9 cellular contexts compared by ENCODE assay signal in genomic region chrX:151713859-151714258, GRCh38. TPM values are rescaled to one million over a fixed set of nuclear protein-coding genes. Genes with fewer than 3 reads are reported as not detected.
DNase-seq lines count a peak whose midpoint lies in the region; ATAC-seq lines count a peak whose summit lies in the region.
"Had no signal": no experiment of that assay in that cellular context is flagged by ENCODE, and none has a peak within 500 bp of the region (broad histone marks: within the 10 kb centered on the region; RNA-seq: fewer than 3 reads in every experiment).

No MANE protein-coding gene starts in this region.

- no peak overlapping the region for H3K4ac ChIP-seq in mesendoderm (ENCODE audit: low read depth, low read length)

- intact Hi-C loops in activated CD4-positive, alpha-beta T cell treated with anti-CD3 and anti-CD28 coated beads, Interleukin-2, amount 10 ng/mL, durations not matched to agents 24 days and 14 days (cut with micrococcal nuclease), result no loop called here

- H3K9ac ChIP-seq in mesendoderm (ENCODE audit: low read length), result no peak overlapping the region

- H2AK5ac ChIP-seq in mesendoderm (ENCODE audit: low read length), result no peak overlapping the region

- H2BK15ac ChIP-seq in mesendoderm (replicated peaks; ENCODE audit: low read depth), result no peak overlapping the region

- H2BK120ac ChIP-seq in mesendoderm (ENCODE audit: low read depth, low read length), result no peak overlapping the region

- no CpG with 5 or more reads among the region's 4 CpGs for WGBS in mesendoderm (ENCODE audit: extremely low coverage, insufficient coverage, low lambda C conversion rate)

- no peaks in the 10 kb centered on the region for H3K36me3 Mint-ChIP-seq in activated CD4-positive, alpha-beta T cell treated with anti-CD3 and anti-CD28 coated beads, Interleukin-2, amount 10 ng/mL, durations not matched to agents 24 days and 14 days (ENCODE audit: low read depth)
- H3K36me3 Mint-ChIP-seq in activated naive CD8-positive, alpha-beta T cell treated with anti-CD3 and anti-CD28 coated beads for 36 hours, result no peaks in the 10 kb centered on the region

- no peaks in the 10 kb centered on the region for H3K4me1 ChIP-seq in mesendoderm (ENCODE audit: control insufficient read depth, low read depth, low read length)

- H3K79me1 ChIP-seq in mesendoderm (ENCODE audit: low read length), result no peaks in the 10 kb centered on the region

- no peaks in the 10 kb centered on the region for H3K9me3 Mint-ChIP-seq in activated CD4-positive, alpha-beta T cell treated with anti-CD3 and anti-CD28 coated beads, Interleukin-2, amount 10 ng/mL, durations not matched to agents 24 days and 14 days
- H3K9me3 Mint-ChIP-seq in activated naive CD8-positive, alpha-beta T cell treated with anti-CD3 and anti-CD28 coated beads for 36 hours, result no peaks in the 10 kb centered on the region

- H3K18ac ChIP-seq in mesendoderm (ENCODE audit: low read length), result no peak overlapping the region

- H3K4me2 ChIP-seq in mesendoderm (ENCODE audit: low read length), result no peak overlapping the region

- no peaks in the 10 kb centered on the region for H3K79me2 ChIP-seq in mesendoderm (ENCODE audit: control insufficient read depth, insufficient read depth, low read length)

- H3K27me3 ChIP-seq in mesendoderm (ENCODE audit: insufficient read depth, low read length, poor library complexity), result no peaks in the 10 kb centered on the region

- no peak overlapping the region for H3K27ac Mint-ChIP-seq in activated CD4-positive, alpha-beta T cell treated with anti-CD3 and anti-CD28 coated beads, Interleukin-2, amount 10 ng/mL, durations not matched to agents 24 days and 14 days
- no peak overlapping the region for H3K27ac Mint-ChIP-seq in activated naive CD8-positive, alpha-beta T cell treated with anti-CD3 and anti-CD28 coated beads for 36 hours

- no peaks in the 10 kb centered on the region for H3K36me3 ChIP-seq in mesendoderm (ENCODE audit: control insufficient read depth, insufficient read depth, low read length)

- H3K4me1 Mint-ChIP-seq in activated CD4-positive, alpha-beta T cell treated with anti-CD3 and anti-CD28 coated beads, Interleukin-2, amount 10 ng/mL, durations not matched to agents 24 days and 14 days, result no peaks in the 10 kb centered on the region
- no peaks in the 10 kb centered on the region for H3K4me1 Mint-ChIP-seq in activated naive CD8-positive, alpha-beta T cell treated with anti-CD3 and anti-CD28 coated beads for 36 hours

- H3K23ac ChIP-seq in mesendoderm (ENCODE audit: low read length), result no peak overlapping the region

- no peaks in the 10 kb centered on the region for H3K27me3 Mint-ChIP-seq in activated CD4-positive, alpha-beta T cell treated with anti-CD3 and anti-CD28 coated beads, Interleukin-2, amount 10 ng/mL, durations not matched to agents 24 days and 14 days
- no peaks in the 10 kb centered on the region for H3K27me3 Mint-ChIP-seq in activated naive CD8-positive, alpha-beta T cell treated with anti-CD3 and anti-CD28 coated beads for 36 hours

- H4K8ac ChIP-seq in mesendoderm (ENCODE audit: low read depth, low read length), result no peak overlapping the region

- ATAC-seq in HG03025 (IDR thresholded peaks at IDR 0.05; ENCODE audit: low FRiP score, unreplicated experiment) (peak; percentile 51), HG03439 (IDR thresholded peaks at IDR 0.05; ENCODE audit: unreplicated experiment) (no peak)

- H3K4me3 Mint-ChIP-seq in activated CD4-positive, alpha-beta T cell treated with anti-CD3 and anti-CD28 coated beads, Interleukin-2, amount 10 ng/mL, durations not matched to agents 24 days and 14 days, result no peak overlapping the region
- H3K4me3 Mint-ChIP-seq in activated naive CD8-positive, alpha-beta T cell treated with anti-CD3 and anti-CD28 coated beads for 36 hours, result no peak overlapping the region

- H3K56ac ChIP-seq in mesendoderm (ENCODE audit: low read length), result no peak overlapping the region

- no peak overlapping the region for H3K4me3 ChIP-seq in mesendoderm (ENCODE audit: low read length)

- DNase-seq in activated CD4-positive, alpha-beta T cell treated with anti-CD3 and anti-CD28 coated beads, Interleukin-2, amount 10 ng/mL, durations not matched to agents 24 days and 14 days, result peak; percentile 54
- no peak for DNase-seq in activated CD4-positive, alpha-beta T cell treated with anti-CD3 and anti-CD28 coated beads for 4 hours
- DNase-seq in activated naive CD8-positive, alpha-beta T cell treated with anti-CD3 and anti-CD28 coated beads for 36 hours, result peak; percentile 3
- peak; percentile 55 for DNase-seq in mesendoderm
- no peak for DNase-seq in inferior parietal cortex (ENCODE audit: extremely low spot score)
- DNase-seq in NCI-H1436 (lab: John Stamatoyannopoulos, UW), result no peak

- no peak overlapping the region for H3K27ac ChIP-seq in mesendoderm (ENCODE audit: low read depth, low read length)

- H2BK5ac ChIP-seq in mesendoderm (ENCODE audit: low read length), result no peak overlapping the region

- H4K5ac ChIP-seq in mesendoderm (ENCODE audit: low read length), result no peak overlapping the region

RNA-seq across cellular contexts. Expression of gene FATE1, which starts 2.0 kb away (rescaled TPM):
- not detected in 2 replicates for total RNA-seq in activated CD4-positive, alpha-beta T cell treated with anti-CD3 and anti-CD28 coated beads, Interleukin-2, amount 10 ng/mL, durations not matched to agents 24 days and 14 days
- not detected for total RNA-seq in activated naive CD8-positive, alpha-beta T cell treated with anti-CD3 and anti-CD28 coated beads for 36 hours
- polyA plus RNA-seq in mesendoderm (2013, experiment 1 of 2), result not detected
- polyA plus RNA-seq in mesendoderm (2013, experiment 2 of 2), result not detected
- total RNA-seq: renal cortical epithelial cell had no signal

RNA-seq across cellular contexts. Expression of gene PRRG3, which starts 18.6 kb away (rescaled TPM):
- total RNA-seq in activated CD4-positive, alpha-beta T cell treated with anti-CD3 and anti-CD28 coated beads, Interleukin-2, amount 10 ng/mL, durations not matched to agents 24 days and 14 days, result not detected in 2 replicates
- total RNA-seq in activated naive CD8-positive, alpha-beta T cell treated with anti-CD3 and anti-CD28 coated beads for 36 hours, result not detected
- 1.9 TPM for polyA plus RNA-seq in mesendoderm (2013, experiment 1 of 2)
- polyA plus RNA-seq in mesendoderm (2013, experiment 2 of 2), result 1.5 TPM
- total RNA-seq: renal cortical epithelial cell had no signal

RNA-seq across cellular contexts. Expression of gene CNGA2, which starts 20.7 kb away (rescaled TPM):
- total RNA-seq in activated CD4-positive, alpha-beta T cell treated with anti-CD3 and anti-CD28 coated beads, Interleukin-2, amount 10 ng/mL, durations not matched to agents 24 days and 14 days, result not detected in 2 replicates
- not detected for total RNA-seq in activated naive CD8-positive, alpha-beta T cell treated with anti-CD3 and anti-CD28 coated beads for 36 hours
- not detected for polyA plus RNA-seq in mesendoderm (2013, experiment 1 of 2)
- polyA plus RNA-seq in mesendoderm (2013, experiment 2 of 2), result not detected
- total RNA-seq: renal cortical epithelial cell had no signal

Comparison
In these comparisons a context has a peak if more than half of its experiments do, and no peak if none do; other contexts are left out.
1. DNase-seq: peak in activated CD4-positive, alpha-beta T cell treated with anti-CD3 and anti-CD28 coated beads, Interleukin-2, amount 10 ng/mL, durations not matched to agents 24 days and 14 days (single experiment), activated naive CD8-positive, alpha-beta T cell treated with anti-CD3 and anti-CD28 coated beads for 36 hours (single experiment) and mesendoderm (single experiment); none in activated CD4-positive, alpha-beta T cell treated with anti-CD3 and anti-CD28 coated beads for 4 hours (0 of 2), inferior parietal cortex (single experiment) and NCI-H1436 (single experiment).